Comparison of ENCODE assay signal across 8 cellular contexts in genomic region chr17:34146440-34147043, GRCh38.
DNase-seq lines count a peak whose midpoint lies in the region; ATAC-seq and TF ChIP-seq lines count a peak whose summit lies in the region.

No MANE protein-coding gene starts in this region.

- no peaks in the 10 kb centered on the region for H3K36me3 Mint-ChIP-seq in natural killer cell

- ATAC-seq in natural killer cell (peak in 1 of 3 donors; percentile 69), HG03097 (IDR thresholded peaks at IDR 0.05; ENCODE audit: low FRiP score, unreplicated experiment) (no peak), HG02981 (IDR thresholded peaks at IDR 0.05; ENCODE audit: unreplicated experiment) (no peak), HG03025 (IDR thresholded peaks at IDR 0.05; ENCODE audit: low FRiP score, unreplicated experiment) (no peak)

- no peaks in the 10 kb centered on the region for H3K4me1 ChIP-seq in Loucy (ENCODE audit: insufficient read depth, low read length, poor library complexity, severe bottlenecking)

- TF ChIP-seq CTCF in GM06990 (IDR thresholded peaks at IDR 0.05; ENCODE audit: insufficient read depth, low read length, poor library complexity, severe bottlenecking) (peak; percentile 92), Loucy (conservative IDR thresholded peaks at IDR 0.05; ENCODE audit: low read length) (peak; percentile 93), VCaP (conservative IDR thresholded peaks at IDR 0.05) (peak; percentile 99), choroid plexus epithelial cell (conservative IDR thresholded peaks at IDR 0.05; ENCODE audit: low read depth, low read length) (peak; percentile 20), natural killer cell (IDR thresholded peaks at IDR 0.05) (peak; percentile 29)

- no peak overlapping the region for H3K4me3 Mint-ChIP-seq in natural killer cell

- no peaks in the 10 kb centered on the region for H3K4me1 Mint-ChIP-seq in natural killer cell

- no peak overlapping the region for H3K27ac Mint-ChIP-seq in natural killer cell

- intact Hi-C loops in natural killer cell (cut with micrococcal nuclease) = loop anchor here (5.0 kb wide), 2 partner anchors 219 to 369 kb away; no protein-coding TSS in a partner anchor

- no peak overlapping the region for H3K4me2 ChIP-seq in Loucy (ENCODE audit: low read depth, low read length, poor library complexity, severe bottlenecking)

- H3K9me3 ChIP-seq in Loucy (ENCODE audit: insufficient read depth, low read depth, low read length) = no peaks in the 10 kb centered on the region

- H2AFZ ChIP-seq in Loucy (ENCODE audit: low read length) = no peak overlapping the region

- H3K27ac ChIP-seq in VCaP = no peak overlapping the region

- H3K36me3 ChIP-seq in GM06990 (ENCODE audit: control insufficient read depth, insufficient read depth, low read length) (no peaks in the 10 kb centered on the region), Loucy (ENCODE audit: insufficient read depth, low read length) (no peaks in the 10 kb centered on the region)

- no peak for DNase-seq in GM06990 (ENCODE audit: extremely low read depth, insufficient read length)
- no peak for DNase-seq in choroid plexus epithelial cell (ENCODE audit: low read depth)
- peak; percentile 17 for DNase-seq in natural killer cell

- H3K9me2 ChIP-seq in Loucy (replicated peaks; ENCODE audit: low read depth, low read length) = no peaks in the 10 kb centered on the region

- H3K27me3 Mint-ChIP-seq in natural killer cell (ENCODE audit: low read depth in 2 of 2) = peaks cover 12 to 44% of the 10 kb centered on the region in 2 donors

- H3K9me3 Mint-ChIP-seq in natural killer cell = no peaks in the 10 kb centered on the region

- H3K27me3 ChIP-seq in GM06990 (replicated peaks; ENCODE audit: control insufficient read depth, insufficient read depth, low read length) = no peaks in the 10 kb centered on the region
- no peaks in the 10 kb centered on the region for H3K27me3 ChIP-seq in Loucy (ENCODE audit: insufficient read depth, low read length, poor library complexity, severe bottlenecking)

- no peaks in the 10 kb centered on the region for H3K79me2 ChIP-seq in Loucy (ENCODE audit: insufficient read depth, low read length)

- H3K4me3 ChIP-seq in GM06990 (replicated peaks; ENCODE audit: low read depth, low read length) = no peak overlapping the region
- no peak overlapping the region for H3K4me3 ChIP-seq in Loucy (ENCODE audit: low read length, poor library complexity, severe bottlenecking)
- no peak overlapping the region for H3K4me3 ChIP-seq in choroid plexus epithelial cell (ENCODE audit: low read depth, low read length)

- no peak overlapping the region for H3K9ac ChIP-seq in Loucy (ENCODE audit: low read depth, low read length, poor library complexity, severe bottlenecking)

- no peaks in the 10 kb centered on the region for H3F3A ChIP-seq in Loucy (ENCODE audit: low read depth)

- H4K20me1 ChIP-seq in Loucy (ENCODE audit: insufficient read depth, low read length, poor library complexity, severe bottlenecking) = no peaks in the 10 kb centered on the region

Comparison
In these comparisons a context has a peak if more than half of its experiments do, and no peak if none do; other contexts are left out.
1. CTCF ChIP-seq: peak in every context shown above with its lines; median percentile 99 in VCaP; 93 in Loucy; 92 in GM06990; 29 in natural killer cell; 20 in choroid plexus epithelial cell.